9 cellular contexts compared by ENCODE assay signal in the genomic region with DNA sequence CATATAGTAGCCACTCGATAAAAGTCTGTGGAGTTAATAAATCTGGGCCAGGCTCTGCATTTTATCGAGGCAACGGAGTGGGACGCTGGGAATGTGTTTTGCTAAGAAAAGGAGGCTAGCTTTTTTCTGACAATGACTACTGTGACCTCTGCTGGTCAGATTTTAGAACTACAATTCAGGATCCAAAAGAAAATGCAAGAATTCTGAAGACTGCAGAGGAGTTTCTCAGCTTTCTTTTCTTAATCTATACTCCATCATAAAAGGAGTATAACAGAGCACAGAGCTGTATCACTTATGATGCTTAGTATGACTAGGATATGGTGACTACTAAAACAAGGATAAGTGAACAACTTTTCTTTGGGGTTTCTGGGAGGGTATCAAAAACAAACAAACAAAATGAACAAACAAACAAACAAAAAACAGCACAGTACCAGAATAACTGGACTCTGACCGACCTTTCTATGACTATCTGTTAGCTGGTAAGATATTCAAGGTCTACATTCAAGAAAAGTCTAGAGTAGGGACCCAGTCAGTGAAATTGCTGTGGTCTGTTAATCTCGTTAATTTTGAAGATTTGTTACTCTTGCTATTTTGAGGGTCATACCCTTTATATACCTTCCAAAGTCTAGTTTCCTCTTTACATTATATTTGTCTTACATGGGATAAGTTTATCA. TPM values are rescaled to one million over a fixed set of nuclear protein-coding genes. Genes with fewer than 3 reads are reported as not detected.
DNase-seq lines count a peak whose midpoint lies in the region; ATAC-seq and TF ChIP-seq lines count a peak whose summit lies in the region.
"Had no signal": no experiment of that assay in that cellular context is flagged by ENCODE, and none has a peak within 500 bp of the region (broad histone marks: within the 10 kb centered on the region; RNA-seq: fewer than 3 reads in every experiment).

No MANE protein-coding gene starts in this region.

- peak overlapping the region; percentile 52 for H3K27ac ChIP-seq in SK-N-MC

- H3K27ac Mint-ChIP-seq in natural killer cell = no peak overlapping the region
- no peak overlapping the region for H3K27ac Mint-ChIP-seq in natural killer cell treated with Interleukin-12 subunit alpha and Interleukin-12 subunit beta and Interleukin-15 and Interleukin-18, amount 100 ng/mL, for 72 hours
- H3K27ac Mint-ChIP-seq: activated naive CD8-positive, alpha-beta T cell treated with anti-CD3 and anti-CD28 coated beads, Interleukin-2, amount 10 ng/mL, durations not matched to agents 7 days and 5 days had no signal

- no peak for DNase-seq in natural killer cell
- no peak for DNase-seq in natural killer cell treated with Interleukin-12 subunit alpha and Interleukin-12 subunit beta and Interleukin-15 and Interleukin-18, amount 100 ng/mL, for 72 hours (ENCODE audit: low spot score)
- DNase-seq in LoVo (ENCODE audit: low spot score) = peak; percentile 45
- peak; percentile 82 for DNase-seq in SK-N-MC (ENCODE audit: low read depth, low spot score)
- peak; percentile 66 for DNase-seq in fibroblast of mammary gland (ENCODE audit: low read depth)
- peak; percentile 22 for DNase-seq in non-pigmented ciliary epithelial cell (ENCODE audit: low read depth)
- DNase-seq: activated naive CD8-positive, alpha-beta T cell treated with anti-CD3 and anti-CD28 coated beads, Interleukin-2, amount 10 ng/mL, durations not matched to agents 7 days and 5 days had no signal

- TF ChIP-seq CTCF in natural killer cell (IDR thresholded peaks at IDR 0.05) = peak; percentile 75
- peak; percentile 69 for TF ChIP-seq CTCF in fibroblast of mammary gland (conservative IDR thresholded peaks at IDR 0.05; ENCODE audit: control insufficient read depth, insufficient read depth, low read depth, low read length)

- H3K36me3 Mint-ChIP-seq in natural killer cell = no peaks in the 10 kb centered on the region
- H3K36me3 Mint-ChIP-seq in natural killer cell treated with Interleukin-12 subunit alpha and Interleukin-12 subunit beta and Interleukin-15 and Interleukin-18, amount 100 ng/mL, for 72 hours = no peaks in the 10 kb centered on the region
- H3K36me3 Mint-ChIP-seq: activated naive CD8-positive, alpha-beta T cell treated with anti-CD3 and anti-CD28 coated beads, Interleukin-2, amount 10 ng/mL, durations not matched to agents 7 days and 5 days had no signal

- no peak overlapping the region for H3K4me3 Mint-ChIP-seq in natural killer cell
- H3K4me3 Mint-ChIP-seq in natural killer cell treated with Interleukin-12 subunit alpha and Interleukin-12 subunit beta and Interleukin-15 and Interleukin-18, amount 100 ng/mL, for 72 hours = no peak overlapping the region
- H3K4me3 Mint-ChIP-seq: activated naive CD8-positive, alpha-beta T cell treated with anti-CD3 and anti-CD28 coated beads, Interleukin-2, amount 10 ng/mL, durations not matched to agents 7 days and 5 days had no signal

- H3K4me3 ChIP-seq in SK-N-MC (0 out of 2 replicates have a peak overlapping the region, but pooled peaks have one; percentile 17), fibroblast of mammary gland (ENCODE audit: control insufficient read depth, low read depth, low read length) (peak overlapping the region; percentile 20)

- peaks cover 4 to 25% of the 10 kb centered on the region in 2 donors for H3K27me3 Mint-ChIP-seq in natural killer cell (ENCODE audit: low read depth in 2 of 2)
- H3K27me3 Mint-ChIP-seq in natural killer cell treated with Interleukin-12 subunit alpha and Interleukin-12 subunit beta and Interleukin-15 and Interleukin-18, amount 100 ng/mL, for 72 hours = peaks cover 8 to 31% of the 10 kb centered on the region in 2 donors

- ATAC-seq in natural killer cell (peak in 1 of 3 donors; percentile 30), HG03175 (IDR thresholded peaks at IDR 0.05; ENCODE audit: unreplicated experiment) (no peak), HG02588 (IDR thresholded peaks at IDR 0.05; ENCODE audit: unreplicated experiment) (no peak)
- no peak for ATAC-seq in natural killer cell treated with Interleukin-12 subunit alpha and Interleukin-12 subunit beta and Interleukin-15 and Interleukin-18, amount 100 ng/mL, for 72 hours

- H3K9ac ChIP-seq in SK-N-MC (ENCODE audit: insufficient read length) = peak overlapping the region; percentile 55

- no peaks in the 10 kb centered on the region for H3K9me3 Mint-ChIP-seq in natural killer cell
- no peaks in the 10 kb centered on the region for H3K9me3 Mint-ChIP-seq in natural killer cell treated with Interleukin-12 subunit alpha and Interleukin-12 subunit beta and Interleukin-15 and Interleukin-18, amount 100 ng/mL, for 72 hours
- H3K9me3 Mint-ChIP-seq: activated naive CD8-positive, alpha-beta T cell treated with anti-CD3 and anti-CD28 coated beads, Interleukin-2, amount 10 ng/mL, durations not matched to agents 7 days and 5 days had no signal

- no peaks in the 10 kb centered on the region for H3K9me3 ChIP-seq in SK-N-MC (ENCODE audit: low read depth, low read length)

- no peaks in the 10 kb centered on the region; the same call in 1 of the 2 replicates for H3K36me3 ChIP-seq in SK-N-MC (ENCODE audit: insufficient read depth, low read length)

- intact Hi-C loops in natural killer cell (cut with micrococcal nuclease) = loop anchor here (1.0 to 5.0 kb wide), 2 partner anchors 152 to 1341 kb away; no protein-coding TSS in a partner anchor

- peaks cover 4% of the 10 kb centered on the region in 2 donors for H3K4me1 Mint-ChIP-seq in natural killer cell
- H3K4me1 Mint-ChIP-seq in natural killer cell treated with Interleukin-12 subunit alpha and Interleukin-12 subunit beta and Interleukin-15 and Interleukin-18, amount 100 ng/mL, for 72 hours (ENCODE audit: low read depth in 2 of 2) = no peaks in the 10 kb centered on the region

RNA-seq across cellular contexts. Expression of gene CER1, which starts 46.2 kb away (rescaled TPM):
- not detected for total RNA-seq in natural killer cell
- not detected for total RNA-seq in natural killer cell treated with Interleukin-12 subunit alpha and Interleukin-12 subunit beta and Interleukin-15 and Interleukin-18, amount 100 ng/mL, for 72 hours
- total RNA-seq: activated naive CD8-positive, alpha-beta T cell treated with anti-CD3 and anti-CD28 coated beads, Interleukin-2, amount 10 ng/mL, durations not matched to agents 7 days and 5 days had no signal

Comparison
In these comparisons a context has a peak if more than half of its experiments do, and no peak if none do; other contexts are left out.
1. DNase-seq: peak in LoVo (single experiment), SK-N-MC (single experiment), fibroblast of mammary gland (single experiment) and non-pigmented ciliary epithelial cell (single experiment); none in natural killer cell (single experiment) and natural killer cell treated with Interleukin-12 subunit alpha and Interleukin-12 subunit beta and Interleukin-15 and Interleukin-18, amount 100 ng/mL, for 72 hours (single experiment).